In genomic region chr2:171968509-171968908, GRCh38 we compare ENCODE assay signal across 10 cellular contexts.
"Had no signal": no experiment of that assay in that cellular context is flagged by ENCODE, and none has a peak within 500 bp of the region (broad histone marks: within the 10 kb centered on the region; RNA-seq: fewer than 3 reads in every experiment).

No MANE protein-coding gene starts in this region.

- H3K4me2 ChIP-seq: GM23338 had no signal

- FAIRE-seq: H1 had no signal

- DNase-seq: GM23248, GOT3, H7, H9, HCEC 1CT, HFFc6 had no signal

- H3K9me3 Mint-ChIP-seq: GM23338, H9, HFFc6 had no signal

- H3K9ac ChIP-seq: GM23248 had no signal

- H3K27ac Mint-ChIP-seq: GM23338, H9, HFFc6 had no signal

- H3K9me3 ChIP-seq: HAP-1 had no signal

- H3K4me1 Mint-ChIP-seq: GM23338, H9 had no signal

- H2AFZ ChIP-seq: GM23248, GM23338 had no signal

- H3K27ac ChIP-seq: GM23248 had no signal

- H3K4me3 ChIP-seq: GM23248, GM23338, HAP-1 had no signal

- H3K4me3 Mint-ChIP-seq: GM23338, H9, HFFc6 had no signal

- ATAC-seq: GM23338, HCT116 had no signal
